15 cellular contexts compared by ENCODE assay signal in genomic region chr10:3186365-3186764, GRCh38. TPM values are rescaled to one million over a fixed set of nuclear protein-coding genes. Genes with fewer than 3 reads are reported as not detected.
A peak's percentile ranks its signal among the peaks of the same experiment; 100 is the strongest.
DNase-seq lines count a peak whose midpoint lies in the region; ATAC-seq and TF ChIP-seq lines count a peak whose summit lies in the region.
"Had no signal": no experiment of that assay in that cellular context is flagged by ENCODE, and none has a peak within 500 bp of the region (broad histone marks: within the 10 kb centered on the region; RNA-seq: fewer than 3 reads in every experiment).

No MANE protein-coding gene starts in this region.

- no peak for TF ChIP-seq POLR2A in heart left ventricle (IDR thresholded peaks at IDR 0.05)

- H3K9me3 Mint-ChIP-seq in activated CD4-positive, alpha-beta memory T cell treated with anti-CD3 and anti-CD28 coated beads for 36 hours = no peaks in the 10 kb centered on the region
- H3K9me3 Mint-ChIP-seq in activated naive CD4-positive, alpha-beta T cell treated with anti-CD3 and anti-CD28 coated beads, Interleukin-2, amount 50 U/mL, for 24 hours = no peaks in the 10 kb centered on the region

- H3K4me3 Mint-ChIP-seq in activated CD4-positive, alpha-beta memory T cell treated with anti-CD3 and anti-CD28 coated beads for 36 hours = no peak overlapping the region
- H3K4me3 Mint-ChIP-seq in activated naive CD4-positive, alpha-beta T cell treated with anti-CD3 and anti-CD28 coated beads, Interleukin-2, amount 50 U/mL, for 24 hours = peak overlapping the region; percentile 64

- H3K27me3 ChIP-seq in DND-41 (ENCODE audit: insufficient read depth, low read length, poor library complexity) = peaks cover 4% of the 10 kb centered on the region
- H3K27me3 ChIP-seq in heart left ventricle = no peaks in the 10 kb centered on the region
- H3K27me3 ChIP-seq: gastrocnemius medialis had no signal

- H3K9me3 ChIP-seq in DND-41 (ENCODE audit: insufficient read depth, low read length, severe bottlenecking) = no peaks in the 10 kb centered on the region
- H3K9me3 ChIP-seq in heart left ventricle = no peaks in the 10 kb centered on the region
- H3K9me3 ChIP-seq: gastrocnemius medialis, HAP-1 had no signal

- peaks cover 32% of the 10 kb centered on the region for H3K27me3 Mint-ChIP-seq in activated CD4-positive, alpha-beta memory T cell treated with anti-CD3 and anti-CD28 coated beads for 36 hours
- H3K27me3 Mint-ChIP-seq in activated naive CD4-positive, alpha-beta T cell treated with anti-CD3 and anti-CD28 coated beads, Interleukin-2, amount 50 U/mL, for 24 hours = peaks cover 2% of the 10 kb centered on the region

- H3K36me3 ChIP-seq in DND-41 (ENCODE audit: insufficient read depth, low read length) (no peaks in the 10 kb centered on the region), heart left ventricle (no peaks in the 10 kb centered on the region)
- H3K36me3 ChIP-seq: gastrocnemius medialis, HAP-1, tibial nerve had no signal

- H3K27ac ChIP-seq in DND-41 (ENCODE audit: low read length) (peak overlapping the region; percentile 23), heart left ventricle (no peak overlapping the region)
- H3K27ac ChIP-seq: gastrocnemius medialis, HL-60, tibial nerve had no signal

- 84 to 94% (median 92%) methylated on average over 6 of the region's 6 CpGs for WGBS in heart left ventricle, 4 donors

- H3K79me2 ChIP-seq in DND-41 (ENCODE audit: insufficient read depth, low read length) = no peaks in the 10 kb centered on the region

- CTCF ChIA-PET in activated CD4-positive, alpha-beta memory T cell treated with anti-CD3 and anti-CD28 coated beads for 36 hours (lab: Charles Lee) = interaction anchor here (0.7 to 1.8 kb wide), 2 partner anchors 12 to 706 kb away, joined by 4 to 16 read pairs; no protein-coding TSS in a partner anchor

- H3K4me3 ChIP-seq in DND-41 (ENCODE audit: low read depth in 1 of 2, low read length in 2 of 2) (no peak overlapping the region), heart left ventricle (no peak overlapping the region)
- H3K4me3 ChIP-seq: gastrocnemius medialis, HAP-1, tibial nerve had no signal

- no peaks in the 10 kb centered on the region for H3K36me3 Mint-ChIP-seq in activated CD4-positive, alpha-beta memory T cell treated with anti-CD3 and anti-CD28 coated beads for 36 hours
- H3K36me3 Mint-ChIP-seq in activated naive CD4-positive, alpha-beta T cell treated with anti-CD3 and anti-CD28 coated beads, Interleukin-2, amount 50 U/mL, for 24 hours = no peaks in the 10 kb centered on the region

- H3K27ac Mint-ChIP-seq in activated CD4-positive, alpha-beta memory T cell treated with anti-CD3 and anti-CD28 coated beads for 36 hours = peak overlapping the region; percentile 19
- H3K27ac Mint-ChIP-seq in activated naive CD4-positive, alpha-beta T cell treated with anti-CD3 and anti-CD28 coated beads, Interleukin-2, amount 50 U/mL, for 24 hours = peak overlapping the region; percentile 60

- no peak overlapping the region for H3K9ac ChIP-seq in DND-41 (ENCODE audit: low read depth, low read length)

- peaks cover 13% of the 10 kb centered on the region for H3K4me1 Mint-ChIP-seq in activated CD4-positive, alpha-beta memory T cell treated with anti-CD3 and anti-CD28 coated beads for 36 hours (ENCODE audit: low read depth)
- peaks cover 19% of the 10 kb centered on the region for H3K4me1 Mint-ChIP-seq in activated naive CD4-positive, alpha-beta T cell treated with anti-CD3 and anti-CD28 coated beads, Interleukin-2, amount 50 U/mL, for 24 hours

- POLR2A ChIA-PET in activated CD4-positive, alpha-beta memory T cell treated with anti-CD3 and anti-CD28 coated beads for 36 hours (lab: Charles Lee) = interaction anchor here (1.0 to 1.1 kb wide), 2 partner anchors 11 to 14 kb away, joined by 3 to 6 read pairs; partner anchors contain the start of gene PITRM1

- TF ChIP-seq CTCF in DND-41 (IDR thresholded peaks at IDR 0.05; ENCODE audit: borderline replicate concordance, extremely low read depth, low read length, poor library complexity, severe bottlenecking) (no peak), heart left ventricle (IDR thresholded peaks at IDR 0.05) (no peak)

- DNase-seq in DND-41 (peak; percentile 72), SKM-1 (lab: John Stamatoyannopoulos, UW; ENCODE audit: unreplicated experiment) (no peak), NCI-H2029 (lab: John Stamatoyannopoulos, UW) (no peak), NCI-H1048 (lab: John Stamatoyannopoulos, UW) (no peak), heart left ventricle (no peak)
- peak; percentile 78 for DNase-seq in activated CD4-positive, alpha-beta memory T cell treated with anti-CD3 and anti-CD28 coated beads for 36 hours
- peak; percentile 50 for DNase-seq in stimulated activated CD4-positive, alpha-beta T cell treated with anti-CD3 and anti-CD28 coated beads, Interleukin-2, amount 100 ng/mL, for 4 hours (ENCODE audit: low read depth)
- DNase-seq: DMS 273 treated with DMSO at 0.1 percent for 48 hours, gastrocnemius medialis, NCI-H1930, T-helper 9 cell had no signal

- ATAC-seq in DND-41 (ENCODE audit: insufficient read depth, low read depth) (peak; percentile 98), heart left ventricle (no peak)
- ATAC-seq: gastrocnemius medialis had no signal

- intact Hi-C loops in activated CD4-positive, alpha-beta memory T cell treated with anti-CD3 and anti-CD28 coated beads for 36 hours (cut with micrococcal nuclease) = loop anchor here (1.0 kb wide), 1 partner anchor 11 kb away; no protein-coding TSS in a partner anchor
- intact Hi-C loops in heart left ventricle (cut with DNase I) = no loop called here

- H2AFZ ChIP-seq in DND-41 (ENCODE audit: low read depth, low read length) = peak overlapping the region; percentile 6; the same call in 1 of the 2 replicates

- H3K4me1 ChIP-seq in DND-41 (ENCODE audit: insufficient read depth, low read length) (peaks cover 9% of the 10 kb centered on the region), heart left ventricle (peaks cover 0 to 4% (median 0%) of the 10 kb centered on the region in 12 donors)
- H3K4me1 ChIP-seq: gastrocnemius medialis, tibial nerve had no signal

- H4K20me1 ChIP-seq in DND-41 (ENCODE audit: insufficient read depth, low read length) = no peaks in the 10 kb centered on the region

- H3K4me2 ChIP-seq in DND-41 (ENCODE audit: insufficient read depth, low read length) = peak overlapping the region; percentile 27; the same call in 1 of the 2 replicates

RNA-seq across cellular contexts. Expression of gene PITRM1, which starts 13.8 kb away (rescaled TPM):
- total RNA-seq in activated CD4-positive, alpha-beta memory T cell treated with anti-CD3 and anti-CD28 coated beads for 36 hours = 100 to 1,000 TPM; 103 to 109 TPM
- total RNA-seq in heart left ventricle = 100 to 1,000 TPM in 3 of 9 donors, 10 to 100 TPM in 6; 65.8 to 128 (median 93.0) TPM
- polyA plus RNA-seq in heart left ventricle = 10 to 100 TPM; 68.0 to 73.8 TPM

Comparison
In these comparisons a context has a peak if more than half of its experiments do, and no peak if none do; other contexts are left out.
1. DNase-seq: peak in DND-41 (single experiment), activated CD4-positive, alpha-beta memory T cell treated with anti-CD3 and anti-CD28 coated beads for 36 hours (single experiment) and stimulated activated CD4-positive, alpha-beta T cell treated with anti-CD3 and anti-CD28 coated beads, Interleukin-2, amount 100 ng/mL, for 4 hours (single experiment); none in SKM-1 (single experiment), NCI-H2029 (single experiment), NCI-H1048 (single experiment) and heart left ventricle (0 of 5).